Comparison of ENCODE assay signal across 8 cellular contexts in the genomic region with DNA sequence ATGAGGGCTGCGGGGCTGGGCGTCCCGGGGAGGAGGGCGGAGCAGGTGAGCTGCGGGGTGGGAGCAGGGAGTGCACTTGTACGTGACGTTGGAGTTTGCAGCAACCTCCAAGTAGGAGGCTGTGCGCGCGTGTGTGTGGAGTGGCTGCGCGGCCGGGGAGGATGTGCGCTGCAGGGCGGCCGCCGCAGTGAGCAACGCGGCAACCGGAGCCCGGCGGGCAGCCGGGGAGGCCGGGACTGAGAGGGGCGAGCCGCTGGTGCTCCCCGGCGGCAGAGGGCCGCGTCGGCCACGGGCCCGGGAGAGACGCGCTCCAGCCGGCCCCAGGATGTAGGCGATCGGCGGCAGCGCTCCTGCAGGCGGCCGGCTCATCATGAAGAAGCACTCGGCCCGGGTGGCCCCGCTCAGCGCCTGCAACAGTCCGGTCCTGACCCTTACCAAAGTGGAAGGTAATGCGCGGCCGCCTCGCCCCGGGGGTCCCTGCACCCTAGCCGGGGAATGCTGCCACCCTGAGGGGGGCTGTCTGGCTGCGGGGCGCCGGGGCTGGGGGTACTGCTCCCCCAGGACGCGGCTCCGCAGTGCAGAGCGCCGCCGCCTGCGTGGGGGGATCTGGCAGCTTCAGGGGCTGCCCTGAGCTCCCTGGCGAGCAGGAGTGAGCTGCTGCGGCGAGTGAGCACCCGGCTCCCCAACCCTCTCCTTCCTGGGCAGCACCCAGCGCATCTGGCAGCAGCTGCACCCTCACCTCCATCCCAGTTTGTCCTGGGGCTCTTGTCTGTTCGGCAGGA.
DNase-seq lines count a peak whose midpoint lies in the region; ATAC-seq and TF ChIP-seq lines count a peak whose summit lies in the region.

No MANE protein-coding gene starts in this region.

- peaks cover 5% of the 10 kb centered on the region for H3K4me1 ChIP-seq in upper lobe of right lung

- H3K4me3 Mint-ChIP-seq in activated B cell treated with CpG ODN at 0.5 μM for 24 hours, result peak overlapping the region; percentile 67
- peak overlapping the region; percentile 86 for H3K4me3 Mint-ChIP-seq in endothelial cell (ENCODE audit: unreplicated experiment)
- peak overlapping the region; percentile 50 for H3K4me3 Mint-ChIP-seq in natural killer cell

- H3K36me3 ChIP-seq in upper lobe of right lung, result no peaks in the 10 kb centered on the region

- CTCF ChIA-PET in activated B cell treated with CpG ODN at 0.5 μM for 24 hours (lab: Charles Lee), result no interaction called here

- intact Hi-C loops in activated B cell treated with CpG ODN at 0.5 μM for 24 hours (cut with micrococcal nuclease) (no loop called here), natural killer cell (cut with micrococcal nuclease) (no loop called here), upper lobe of right lung (cut with DNase I) (no loop called here)

- DNase-seq in NCI-H146 (lab: John Stamatoyannopoulos, UW), result peak; percentile 14
- DNase-seq in NCI-H146 treated with DMSO at 0.1 percent for 48 hours (lab: John Stamatoyannopoulos, UW; ENCODE audit: unreplicated experiment), result no peak
- DNase-seq in activated B cell treated with CpG ODN at 0.5 μM for 24 hours, result no peak
- peak; percentile 37 for DNase-seq in endothelial cell (ENCODE audit: low spot score)
- DNase-seq in natural killer cell, result no peak
- peak; percentile 85 for DNase-seq in upper lobe of right lung

- TF ChIP-seq CTCF in activated B cell treated with CpG ODN at 0.5 μM for 24 hours (IDR thresholded peaks at IDR 0.05), result no peak
- no peak for TF ChIP-seq CTCF in endothelial cell (IDR thresholded peaks at IDR 0.05; ENCODE audit: unreplicated experiment)
- TF ChIP-seq CTCF in natural killer cell (IDR thresholded peaks at IDR 0.05), result no peak
- no peak for TF ChIP-seq CTCF in upper lobe of right lung (IDR thresholded peaks at IDR 0.05)

- H3K36me3 Mint-ChIP-seq in activated B cell treated with CpG ODN at 0.5 μM for 24 hours (ENCODE audit: low read depth), result no peaks in the 10 kb centered on the region
- no peaks in the 10 kb centered on the region for H3K36me3 Mint-ChIP-seq in endothelial cell (ENCODE audit: low read depth, unreplicated experiment)
- no peaks in the 10 kb centered on the region for H3K36me3 Mint-ChIP-seq in natural killer cell

- H3K4me1 Mint-ChIP-seq in activated B cell treated with CpG ODN at 0.5 μM for 24 hours (peaks cover 12% of the 10 kb centered on the region), endothelial cell (ENCODE audit: unreplicated experiment) (peaks cover 10% of the 10 kb centered on the region), natural killer cell (peaks cover 0 to 4% of the 10 kb centered on the region in 2 donors)

- no peak overlapping the region for H3K27ac Mint-ChIP-seq in activated B cell treated with CpG ODN at 0.5 μM for 24 hours
- no peak overlapping the region for H3K27ac Mint-ChIP-seq in endothelial cell (ENCODE audit: unreplicated experiment)
- no peak overlapping the region for H3K27ac Mint-ChIP-seq in natural killer cell

- POLR2A ChIA-PET in activated B cell treated with CpG ODN at 0.5 μM for 24 hours (lab: Charles Lee), result no interaction called here

- H3K27me3 Mint-ChIP-seq in activated B cell treated with CpG ODN at 0.5 μM for 24 hours (peaks cover 37% of the 10 kb centered on the region), endothelial cell (ENCODE audit: unreplicated experiment) (peaks cover 5% of the 10 kb centered on the region), natural killer cell (ENCODE audit: low read depth in 2 of 2) (peaks cover 27 to 37% of the 10 kb centered on the region in 2 donors)

- H3K9me3 Mint-ChIP-seq in activated B cell treated with CpG ODN at 0.5 μM for 24 hours (peaks cover 2% of the 10 kb centered on the region), endothelial cell (ENCODE audit: unreplicated experiment) (no peaks in the 10 kb centered on the region), natural killer cell (no peaks in the 10 kb centered on the region)

- H3K4me3 ChIP-seq in upper lobe of right lung, result peak overlapping the region; percentile 47

- H3K27ac ChIP-seq in upper lobe of right lung, result no peak overlapping the region

- ATAC-seq in HG03354 (IDR thresholded peaks at IDR 0.05; ENCODE audit: poor library complexity, severe bottlenecking, unreplicated experiment) (peak; percentile 53), activated B cell treated with CpG ODN at 0.5 μM for 24 hours (ENCODE audit: low read depth) (no peak), natural killer cell (peak in 2 of 3 donors; percentile 52 to 71), upper lobe of right lung (peak; percentile 90), HG02571 (IDR thresholded peaks at IDR 0.05; ENCODE audit: unreplicated experiment) (no peak)

- peaks cover 17% of the 10 kb centered on the region for H3K27me3 ChIP-seq in upper lobe of right lung

- H3K9me3 ChIP-seq in upper lobe of right lung, result no peaks in the 10 kb centered on the region

Comparison
In these comparisons a context has a peak if more than half of its experiments do, and no peak if none do; other contexts are left out.
1. DNase-seq: peak in NCI-H146 (single experiment), endothelial cell (single experiment) and upper lobe of right lung (single experiment); none in NCI-H146 treated with DMSO at 0.1 percent for 48 hours (single experiment), activated B cell treated with CpG ODN at 0.5 μM for 24 hours (single experiment) and natural killer cell (single experiment).
2. ATAC-seq: peak in HG03354 (single experiment), natural killer cell (2 of 3) and upper lobe of right lung (single experiment); none in activated B cell treated with CpG ODN at 0.5 μM for 24 hours (single experiment) and HG02571 (single experiment).
3. Peak in every context shown above with its lines, with median percentiles within 50 percentile points of each other: H3K4me3 Mint-ChIP-seq.